15 cellular contexts compared by ENCODE assay signal in the genomic region with DNA sequence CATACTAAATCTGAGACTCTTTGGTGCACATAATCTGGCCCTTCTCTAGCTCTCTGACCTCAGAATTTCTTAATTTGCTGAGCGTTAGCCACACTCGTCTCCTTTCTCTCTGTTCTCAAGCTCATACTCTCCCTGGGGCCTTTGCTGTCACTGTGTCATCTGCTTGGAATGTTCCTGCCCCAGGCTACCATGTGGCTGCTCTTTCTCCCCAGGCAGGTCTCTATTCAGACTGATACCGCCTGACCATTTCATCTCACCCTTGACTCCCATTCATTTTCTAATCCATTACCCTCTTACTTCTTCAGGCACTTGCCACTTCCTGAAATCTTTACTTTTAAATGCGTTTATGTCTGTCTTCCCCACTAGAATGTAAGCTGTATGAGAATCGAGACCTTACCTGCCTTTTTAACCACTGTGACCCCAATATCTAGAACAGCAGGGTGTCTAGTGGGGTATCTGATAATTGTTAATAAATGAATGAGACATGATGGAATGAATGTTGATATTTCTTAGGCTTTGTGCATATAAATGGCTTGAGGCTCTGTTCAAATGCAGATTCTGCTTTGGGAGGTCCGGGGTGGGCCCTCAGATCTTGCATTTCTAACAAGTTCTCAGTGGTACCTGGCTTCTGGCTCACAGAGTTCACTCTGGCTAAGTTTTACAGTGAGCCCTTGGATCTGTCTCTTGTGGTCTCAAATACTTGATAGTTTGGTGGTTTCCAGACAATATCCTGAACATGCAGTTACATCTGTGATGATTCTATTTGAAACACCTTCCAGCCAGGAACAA.
A peak's percentile ranks its signal among the peaks of the same experiment; 100 is the strongest.
DNase-seq lines count a peak whose midpoint lies in the region; ATAC-seq, FAIRE-seq and TF ChIP-seq lines count a peak whose summit lies in the region.
"Had no signal": no experiment of that assay in that cellular context is flagged by ENCODE, and none has a peak within 500 bp of the region (broad histone marks: within the 10 kb centered on the region; RNA-seq: fewer than 3 reads in every experiment).

No MANE protein-coding gene starts in this region.

- no peak overlapping the region for H3K4me3 ChIP-seq in iPS DF 6.9 (ENCODE audit: low read length)

- no peaks in the 10 kb centered on the region for H3K36me3 ChIP-seq in iPS DF 6.9 (ENCODE audit: control insufficient read depth, insufficient read depth, low read length)

- no peak for TF ChIP-seq POLR2A in H54 (IDR thresholded peaks at IDR 0.05; ENCODE audit: low read depth, low read length)

- no CpG with 5 or more reads among the region's 6 CpGs for WGBS in iPS DF 6.9 (ENCODE audit: insufficient coverage, insufficient read length)

- FAIRE-seq in H54 (lab: Jason Lieb, UNC) = no peak
- FAIRE-seq: islet of Langerhans had no signal

- DNase-seq in AG08395 (ENCODE audit: low spot score) (peak; percentile 10), H54 (ENCODE audit: insufficient read length, low spot score) (peak; percentile 33), RPMI7951 (ENCODE audit: low read depth) (peak; percentile 47), iPS DF 6.9 (ENCODE audit: low read depth, low spot score) (peak; percentile 63), DMS153 (lab: John Stamatoyannopoulos, UW) (no peak)
- DNase-seq in activated naive CD4-positive, alpha-beta T cell (lab: John Stamatoyannopoulos, UW) = no peak
- DNase-seq: activated gamma-delta T cell treated with Interleukin-2 at 50 U/mL for 16 hours; effector CD4-positive, alpha-beta T cell; NCI-H1436; OCI-M1; posterior cingulate gyrus had no signal

- no peaks in the 10 kb centered on the region for H3K9me3 ChIP-seq in iPS DF 6.9 (ENCODE audit: control insufficient read depth, insufficient read depth, low read length)

- H3K4me1 ChIP-seq in iPS DF 6.9 (ENCODE audit: control insufficient read depth, insufficient read depth, low read length) = peaks cover 8% of the 10 kb centered on the region

- no peak overlapping the region for H3K27ac ChIP-seq in iPS DF 6.9 (ENCODE audit: low read length)
- H3K27ac ChIP-seq: VCaP had no signal

- no peak for ATAC-seq in GM21367 (IDR thresholded peaks at IDR 0.05; ENCODE audit: unreplicated experiment)
- ATAC-seq in HG02588 (IDR thresholded peaks at IDR 0.05; ENCODE audit: unreplicated experiment) = no peak

- H3K27me3 ChIP-seq in iPS DF 6.9 (ENCODE audit: control insufficient read depth, insufficient read depth, low read length) = no peaks in the 10 kb centered on the region

Comparison
In these comparisons a context has a peak if more than half of its experiments do, and no peak if none do; other contexts are left out.
1. DNase-seq: peak in AG08395 (single experiment), H54 (single experiment), RPMI7951 (single experiment) and iPS DF 6.9 (single experiment); none in DMS153 (single experiment) and activated naive CD4-positive, alpha-beta T cell (0 of 4).